8 cellular contexts compared by ENCODE assay signal in the genomic region with DNA sequence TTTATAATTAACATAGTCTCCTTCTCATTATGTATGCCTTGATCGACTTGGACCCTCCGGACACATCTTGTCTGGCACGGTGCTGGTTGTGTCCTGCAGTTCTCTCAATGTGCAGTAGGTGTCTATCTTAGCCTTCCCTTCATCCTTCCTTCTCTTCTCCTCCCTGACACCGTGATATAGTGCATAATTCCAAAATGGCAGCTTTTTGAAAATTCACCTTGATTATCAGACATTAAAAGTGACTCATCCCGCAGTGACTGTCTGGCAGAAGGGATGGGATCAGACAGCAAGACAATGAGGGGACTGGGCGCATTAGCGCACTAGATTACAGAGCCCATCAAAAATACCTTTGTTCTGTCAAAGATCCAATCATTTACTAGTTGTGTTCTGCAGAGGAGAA.
A peak's percentile ranks its signal among the peaks of the same experiment; 100 is the strongest.
DNase-seq lines count a peak whose midpoint lies in the region; ATAC-seq and TF ChIP-seq lines count a peak whose summit lies in the region.

No MANE protein-coding gene starts in this region.

- H3K4me3 ChIP-seq in WERI-Rb-1 (ENCODE audit: low read depth, low read length) (no peak overlapping the region), left ventricle myocardium inferior (no peak overlapping the region)

- H3K4me1 ChIP-seq in left ventricle myocardium inferior: no peaks in the 10 kb centered on the region

- no peak overlapping the region for H3K4me3 Mint-ChIP-seq in activated CD4-positive, alpha-beta T cell treated with anti-CD3 and anti-CD28 coated beads for 36 hours

- TF ChIP-seq CTCF in WERI-Rb-1 (IDR thresholded peaks at IDR 0.05; ENCODE audit: low read depth, low read length): peak; percentile 85
- TF ChIP-seq CTCF in left ventricle myocardium inferior (IDR thresholded peaks at IDR 0.05; ENCODE audit: borderline replicate concordance): peak; percentile 57

- peaks cover 4% of the 10 kb centered on the region for H3K27me3 Mint-ChIP-seq in activated CD4-positive, alpha-beta T cell treated with anti-CD3 and anti-CD28 coated beads for 36 hours

- H3K4me1 Mint-ChIP-seq in activated CD4-positive, alpha-beta T cell treated with anti-CD3 and anti-CD28 coated beads for 36 hours: peaks cover 4% of the 10 kb centered on the region

- H3K27ac ChIP-seq in WERI-Rb-1 (no peak overlapping the region), left ventricle myocardium inferior (replicated peaks) (no peak overlapping the region)

- H3K36me3 Mint-ChIP-seq in activated CD4-positive, alpha-beta T cell treated with anti-CD3 and anti-CD28 coated beads for 36 hours (ENCODE audit: low read depth): no peaks in the 10 kb centered on the region

- peak; percentile 42 for ATAC-seq in activated CD4-positive, alpha-beta T cell treated with anti-CD3 and anti-CD28 coated beads for 36 hours
- ATAC-seq in sciatic nerve: peak; percentile 80
- no peak for ATAC-seq in GM19035 (IDR thresholded peaks at IDR 0.05; ENCODE audit: unreplicated experiment)

- H3K27me3 ChIP-seq in WERI-Rb-1 (ENCODE audit: insufficient read depth, low read depth, severe bottlenecking) (no peaks in the 10 kb centered on the region), left ventricle myocardium inferior (ENCODE audit: low read depth) (peaks cover 17% of the 10 kb centered on the region)

- H3K9me3 ChIP-seq in WERI-Rb-1 (ENCODE audit: severe bottlenecking) (no peaks in the 10 kb centered on the region), left ventricle myocardium inferior (replicated peaks) (no peaks in the 10 kb centered on the region)

- POLR2A ChIA-PET in activated CD4-positive, alpha-beta T cell treated with anti-CD3 and anti-CD28 coated beads for 36 hours (lab: Charles Lee): no interaction called here

- H3K27ac Mint-ChIP-seq in activated CD4-positive, alpha-beta T cell treated with anti-CD3 and anti-CD28 coated beads for 36 hours: no peak overlapping the region

- no peaks in the 10 kb centered on the region for H3K9me3 Mint-ChIP-seq in activated CD4-positive, alpha-beta T cell treated with anti-CD3 and anti-CD28 coated beads for 36 hours (ENCODE audit: low read depth)

- intact Hi-C loops in activated CD4-positive, alpha-beta T cell treated with anti-CD3 and anti-CD28 coated beads for 36 hours (cut with DNase I, micrococcal nuclease): loop anchor here (5.0 to 10.0 kb wide), 3 partner anchors 117 to 225 kb away; no protein-coding TSS in a partner anchor
- intact Hi-C loops in left ventricle myocardium inferior (cut with micrococcal nuclease): no loop called here
- intact Hi-C loops in sciatic nerve (cut with DNase I): no loop called here

- DNase-seq in activated CD4-positive, alpha-beta T cell treated with anti-CD3 and anti-CD28 coated beads for 36 hours: no peak
- no peak for DNase-seq in activated CD4-positive, alpha-beta T cell treated with anti-CD3 and anti-CD28 coated beads, Interleukin-2, amount 50 U/mL, for 4 hours
- DNase-seq in LoVo (ENCODE audit: low spot score): peak; percentile 17
- peak; percentile 42 for DNase-seq in WERI-Rb-1
- DNase-seq in left ventricle myocardium inferior: no peak
- no peak for DNase-seq in sciatic nerve (ENCODE audit: low spot score)
- no peak for DNase-seq in SKM-1 (lab: John Stamatoyannopoulos, UW; ENCODE audit: unreplicated experiment)

- CTCF ChIA-PET in activated CD4-positive, alpha-beta T cell treated with anti-CD3 and anti-CD28 coated beads for 36 hours (lab: Charles Lee): interaction anchor here (0.6 kb wide), 2 partner anchors 232 to 563 kb away, joined by 3 read pairs; no protein-coding TSS in a partner anchor

- H3K36me3 ChIP-seq in WERI-Rb-1: no peaks in the 10 kb centered on the region
- H3K36me3 ChIP-seq in left ventricle myocardium inferior: no peaks in the 10 kb centered on the region

Comparison
In these comparisons a context has a peak if more than half of its experiments do, and no peak if none do; other contexts are left out.
1. DNase-seq: peak in LoVo (single experiment) and WERI-Rb-1 (single experiment); none in activated CD4-positive, alpha-beta T cell treated with anti-CD3 and anti-CD28 coated beads for 36 hours (single experiment), activated CD4-positive, alpha-beta T cell treated with anti-CD3 and anti-CD28 coated beads, Interleukin-2, amount 50 U/mL, for 4 hours (0 of 2), left ventricle myocardium inferior (single experiment), sciatic nerve (single experiment) and SKM-1 (single experiment).
2. intact Hi-C loops: an anchor here in activated CD4-positive, alpha-beta T cell treated with anti-CD3 and anti-CD28 coated beads for 36 hours (5.0 to 10.0 kb wide); none called in left ventricle myocardium inferior and sciatic nerve.